21 cellular contexts compared by ENCODE assay signal in genomic region chr3:43869491-43869890, GRCh38.
A peak's percentile ranks its signal among the peaks of the same experiment; 100 is the strongest.
DNase-seq lines count a peak whose midpoint lies in the region; ATAC-seq and TF ChIP-seq lines count a peak whose summit lies in the region.
"Had no signal": no experiment of that assay in that cellular context is flagged by ENCODE, and none has a peak within 500 bp of the region (broad histone marks: within the 10 kb centered on the region; RNA-seq: fewer than 3 reads in every experiment).

No MANE protein-coding gene starts in this region.

- no peaks in the 10 kb centered on the region for H3K27me3 ChIP-seq in breast epithelium
- H3K27me3 ChIP-seq in mesenchymal stem cell (ENCODE audit: control insufficient read depth in 1 of 2, insufficient read depth in 1 of 2, low read length in 2 of 2): no peaks in the 10 kb centered on the region
- H3K27me3 ChIP-seq in aorta (ENCODE audit: control insufficient read depth in 1 of 2, insufficient read depth in 2 of 2, low read length in 1 of 2): no peaks in the 10 kb centered on the region
- H3K27me3 ChIP-seq: BLaER1 treated with 17β-estradiol and CSF1 and Interleukin-3, amounts not matched to agents 10 nM and 100 nM; uterus had no signal

- DNase-seq in MCF 10A (ENCODE audit: unreplicated experiment) (no peak), breast epithelium (ENCODE audit: low spot score in 2 of 2) (no peak), mesenchymal stem cell (no peak), aorta (peak in 1 of 2 donors; percentile 9), left cardiac atrium (no peak)
- no peak for DNase-seq in activated T-cell treated with anti-CD3 and anti-CD28 coated beads, Interleukin-2, amount 50 U/mL, for 72 hours
- DNase-seq: activated CD4-positive, alpha-beta memory T cell treated with anti-CD3 and anti-CD28 coated beads for 36 hours; activated gamma-delta T cell; effector CD8-positive, alpha-beta T cell; KG1; left ventricle myocardium superior; NCI-H187; stomach; uterus had no signal

- H2BK5ac ChIP-seq in mesenchymal stem cell (ENCODE audit: low read depth, low read length, poor library complexity, severe bottlenecking): peak overlapping the region; percentile 90

- peaks cover 66% of the 10 kb centered on the region for H3K4me1 Mint-ChIP-seq in MCF 10A (ENCODE audit: insufficient read depth, unreplicated experiment)
- H3K4me1 Mint-ChIP-seq in activated T-cell treated with anti-CD3 and anti-CD28 coated beads, Interleukin-2, amount 50 U/mL, for 72 hours (ENCODE audit: low read depth): peaks cover 6% of the 10 kb centered on the region

- H2BK12ac ChIP-seq in mesenchymal stem cell (ENCODE audit: low read length in 2 of 2): peak overlapping the region in 1 of 2 experiments; percentile 86

- peak overlapping the region in 1 of 2 donors; percentile 33 for H3K27ac ChIP-seq in breast epithelium
- peak overlapping the region; percentile 22 for H3K27ac ChIP-seq in cingulate gyrus (ENCODE audit: low read depth, low read length)
- peak overlapping the region; percentile 91 for H3K27ac ChIP-seq in mesenchymal stem cell (ENCODE audit: low read length, poor library complexity, severe bottlenecking)
- H3K27ac ChIP-seq in aorta (ENCODE audit: low read depth in 1 of 2, low read length in 2 of 2): peak overlapping the region; percentile 89 to 91
- H3K27ac ChIP-seq: BLaER1 treated with 17β-estradiol and CSF1 and Interleukin-3, amounts not matched to agents 10 nM and 100 nM; neutrophil; spleen; stomach; uterus had no signal

- no peak for TF ChIP-seq CTCF in MCF 10A (IDR thresholded peaks at IDR 0.05; ENCODE audit: unreplicated experiment)
- no peak for TF ChIP-seq CTCF in breast epithelium (IDR thresholded peaks at IDR 0.05)

- peak overlapping the region; percentile 54 for H4K91ac ChIP-seq in mesenchymal stem cell (ENCODE audit: low read length)

- no peak overlapping the region for H2BK15ac ChIP-seq in mesenchymal stem cell (ENCODE audit: low read depth, poor library complexity, severe bottlenecking)

- TF ChIP-seq POLR2A in breast epithelium (IDR thresholded peaks at IDR 0.05): no peak

- H3K4me2 ChIP-seq in mesenchymal stem cell (ENCODE audit: low read length, poor library complexity, severe bottlenecking): no peak overlapping the region

- H3K36me3 ChIP-seq in breast epithelium: no peaks in the 10 kb centered on the region
- H3K36me3 ChIP-seq in mesenchymal stem cell (ENCODE audit: control insufficient read depth in 1 of 2, insufficient read depth in 2 of 2, low read depth in 1 of 2, low read length in 2 of 2): no peaks in the 10 kb centered on the region
- H3K36me3 ChIP-seq in aorta (ENCODE audit: control insufficient read depth in 1 of 2, insufficient read depth in 2 of 2, low read length in 1 of 2): no peaks in the 10 kb centered on the region
- H3K36me3 ChIP-seq: BLaER1 treated with 17β-estradiol and CSF1 and Interleukin-3, amounts not matched to agents 10 nM and 100 nM; neutrophil; spleen; stomach; uterus had no signal

- H3K4me1 ChIP-seq in breast epithelium (no peaks in the 10 kb centered on the region), mesenchymal stem cell (ENCODE audit: control insufficient read depth, insufficient read depth, low read depth, low read length) (peaks cover 44% of the 10 kb centered on the region), aorta (ENCODE audit: control insufficient read depth in 1 of 2, insufficient read depth in 2 of 2, low read length in 2 of 2) (peaks cover 5 to 7% of the 10 kb centered on the region in 2 donors)
- H3K4me1 ChIP-seq: spleen, uterus had no signal

- H3K27ac Mint-ChIP-seq in MCF 10A (ENCODE audit: low read depth, unreplicated experiment): peak overlapping the region; percentile 49
- no peak overlapping the region for H3K27ac Mint-ChIP-seq in activated T-cell treated with anti-CD3 and anti-CD28 coated beads, Interleukin-2, amount 50 U/mL, for 72 hours
- H3K27ac Mint-ChIP-seq: activated CD4-positive, alpha-beta memory T cell treated with anti-CD3 and anti-CD28 coated beads for 36 hours; GM23338; WTC11 had no signal

- H3K4ac ChIP-seq in mesenchymal stem cell (ENCODE audit: low read depth in 1 of 2, low read length in 2 of 2): peak overlapping the region in 1 of 2 experiments; percentile 38

- H3K36me3 Mint-ChIP-seq in MCF 10A (ENCODE audit: insufficient read depth, unreplicated experiment): no peaks in the 10 kb centered on the region
- no peaks in the 10 kb centered on the region for H3K36me3 Mint-ChIP-seq in activated T-cell treated with anti-CD3 and anti-CD28 coated beads, Interleukin-2, amount 50 U/mL, for 72 hours (ENCODE audit: insufficient read depth in 2 of 2)
- H3K36me3 Mint-ChIP-seq: activated CD4-positive, alpha-beta memory T cell treated with anti-CD3 and anti-CD28 coated beads for 36 hours had no signal

- H3K23ac ChIP-seq in mesenchymal stem cell (ENCODE audit: low read length in 2 of 2): no peak overlapping the region

- peak overlapping the region; percentile 11 for H2BK120ac ChIP-seq in mesenchymal stem cell (ENCODE audit: low read depth, low read length)

- POLR2A ChIA-PET in MCF 10A (lab: Yijun Ruan, JAX): interaction anchor here (1.6 kb wide), 1 partner anchor 126 kb away, joined by 3 read pairs; no protein-coding TSS in a partner anchor

- H3K79me1 ChIP-seq in mesenchymal stem cell (replicated peaks; ENCODE audit: low read length, poor library complexity, severe bottlenecking): no peaks in the 10 kb centered on the region

- H2AK5ac ChIP-seq in mesenchymal stem cell (ENCODE audit: low read length, severe bottlenecking): peak overlapping the region; percentile 52

- no peak overlapping the region for H3K9ac ChIP-seq in mesenchymal stem cell (ENCODE audit: low read length)
- H3K9ac ChIP-seq: BLaER1 treated with 17β-estradiol and CSF1 and Interleukin-3, amounts not matched to agents 10 nM and 100 nM had no signal

- intact Hi-C loops in MCF 10A (cut with micrococcal nuclease) (no loop called here), breast epithelium (cut with DNase I; ENCODE audit: low total_unique reads) (no loop called here), aorta (cut with DNase I) (loop anchor here in 1 of 2 donors (5.0 to 10.0 kb wide), 2 partner anchors 97 to 325 kb away; no protein-coding TSS in a partner anchor), left cardiac atrium (cut with DNase I) (no loop called here)

- no peaks in the 10 kb centered on the region for H3K9me3 ChIP-seq in breast epithelium
- H3K9me3 ChIP-seq in mesenchymal stem cell (ENCODE audit: control insufficient read depth, low read length): no peaks in the 10 kb centered on the region
- H3K9me3 ChIP-seq in aorta (ENCODE audit: control insufficient read depth, low read length): no peaks in the 10 kb centered on the region
- H3K9me3 ChIP-seq: neutrophil, spleen, stomach, uterus had no signal

- ATAC-seq in aorta (ENCODE audit: low FRiP score): no peak
- ATAC-seq in left cardiac atrium: no peak
- no peak for ATAC-seq in activated T-cell treated with anti-CD3 and anti-CD28 coated beads, Interleukin-2, amount 50 U/mL, for 72 hours (replicated peaks in 1 of 2)
- ATAC-seq in GM21737 (IDR thresholded peaks at IDR 0.05; ENCODE audit: unreplicated experiment): no peak
- ATAC-seq: GM23338, left ventricle myocardium superior, WTC11 had no signal

- peak overlapping the region; percentile 68 to 69 for H3K18ac ChIP-seq in mesenchymal stem cell (ENCODE audit: low read depth in 1 of 2, low read length in 2 of 2)

- no peaks in the 10 kb centered on the region for H3K9me3 Mint-ChIP-seq in MCF 10A (ENCODE audit: unreplicated experiment)
- peaks cover 0 to 1% of the 10 kb centered on the region in 2 donors for H3K9me3 Mint-ChIP-seq in activated T-cell treated with anti-CD3 and anti-CD28 coated beads, Interleukin-2, amount 50 U/mL, for 72 hours
- H3K9me3 Mint-ChIP-seq: activated CD4-positive, alpha-beta memory T cell treated with anti-CD3 and anti-CD28 coated beads for 36 hours had no signal

- no TSS peak for BruUV-seq in MCF 10A (replicated peaks; lab: Mats Ljungman, UMichigan)

- H3K4me3 ChIP-seq in breast epithelium (no peak overlapping the region), mesenchymal stem cell (ENCODE audit: insufficient read depth in 1 of 2, low read depth in 1 of 2, low read length in 2 of 2) (no peak overlapping the region), aorta (ENCODE audit: low read length in 2 of 2) (no peak overlapping the region)
- H3K4me3 ChIP-seq: BLaER1 treated with 17β-estradiol and CSF1 and Interleukin-3, amounts not matched to agents 10 nM and 100 nM; GM23338; spleen; stomach; uterus had no signal

- CTCF ChIA-PET in MCF 10A (lab: Yijun Ruan, JAX): interaction anchor here (1.1 to 1.5 kb wide), 3 partner anchors 14 to 329 kb away, joined by 3 to 5 read pairs (median 4); no protein-coding TSS in a partner anchor

- no peak overlapping the region for H4K8ac ChIP-seq in mesenchymal stem cell (ENCODE audit: low read length)

- H2AFZ ChIP-seq in mesenchymal stem cell (ENCODE audit: low read depth, low read length): no peak overlapping the region
- H2AFZ ChIP-seq: GM23338 had no signal

- no peaks in the 10 kb centered on the region for H3K27me3 Mint-ChIP-seq in MCF 10A (ENCODE audit: insufficient read depth, unreplicated experiment)
- peaks cover 52% of the 10 kb centered on the region for H3K27me3 Mint-ChIP-seq in activated T-cell treated with anti-CD3 and anti-CD28 coated beads, Interleukin-2, amount 50 U/mL, for 72 hours (ENCODE audit: low read depth)

- H3K4me3 Mint-ChIP-seq in MCF 10A (ENCODE audit: unreplicated experiment): no peak overlapping the region
- no peak overlapping the region for H3K4me3 Mint-ChIP-seq in activated T-cell treated with anti-CD3 and anti-CD28 coated beads, Interleukin-2, amount 50 U/mL, for 72 hours
- H3K4me3 Mint-ChIP-seq: activated CD4-positive, alpha-beta memory T cell treated with anti-CD3 and anti-CD28 coated beads for 36 hours; GM23338; WTC11 had no signal

- no CpG with 5 or more reads among the region's 3 CpGs for WGBS in mesenchymal stem cell
- WGBS in aorta, 2 donors: 29 to 42% methylated on average over 3 of the region's 3 CpGs

- peak overlapping the region in 1 of 2 experiments; percentile 47 for H3K14ac ChIP-seq in mesenchymal stem cell (ENCODE audit: low read length in 2 of 2)
